ENCODE assay signal across 6 cellular contexts in genomic region chr9:40910995-40911394, GRCh38.
DNase-seq lines count a peak whose midpoint lies in the region; TF ChIP-seq lines count a peak whose summit lies in the region.
"Not testable (repeated sequence)": the region's sequence is repeated elsewhere in the genome, so short reads cannot be mapped to it uniquely, and the experiment has no call there.

No MANE protein-coding gene starts in this region.

- H3K9me3 ChIP-seq in stomach smooth muscle (ENCODE audit: control insufficient read depth in 2 of 2, low read length in 2 of 2): peaks cover 94 to 96% of the 10 kb centered on the region in 2 donors
- peaks cover 81 to 100% (median 91%) of the 10 kb centered on the region in 5 donors for H3K9me3 ChIP-seq in subcutaneous abdominal adipose tissue (ENCODE audit: control insufficient read depth in 5 of 5, low read length in 5 of 5)

- not testable (repeated sequence) for H3K27me3 ChIP-seq in stomach smooth muscle (ENCODE audit: control insufficient read depth in 1 of 2, insufficient read depth in 2 of 2, low read length in 2 of 2); subcutaneous abdominal adipose tissue (ENCODE audit: control insufficient read depth in 5 of 5, insufficient read depth in 4 of 5, low read length in 5 of 5)

- not testable (repeated sequence) for H3K36me3 ChIP-seq in stomach smooth muscle (ENCODE audit: control insufficient read depth in 2 of 2, insufficient read depth in 2 of 2, low read length in 2 of 2); subcutaneous abdominal adipose tissue (ENCODE audit: control insufficient read depth in 5 of 5, insufficient read depth in 5 of 5, low read length in 5 of 5)

- peak overlapping the region; percentile 5 for H3K4me3 ChIP-seq in coronary artery
- H3K4me3 ChIP-seq in stomach smooth muscle (ENCODE audit: low read length in 2 of 2): peak overlapping the region; percentile 16 to 20
- H3K4me3 ChIP-seq in subcutaneous abdominal adipose tissue (ENCODE audit: low read depth in 1 of 5, low read length in 5 of 5): peak overlapping the region in 3 of 5 donors; percentile 6 to 7 (median 6)

- peaks cover 78% of the 10 kb centered on the region for H3K9me3 Mint-ChIP-seq in endothelial cell (ENCODE audit: unreplicated experiment)
- H3K9me3 Mint-ChIP-seq in osteocyte (ENCODE audit: unreplicated experiment): peaks cover 70% of the 10 kb centered on the region

- peaks cover 34% of the 10 kb centered on the region for H3K27me3 Mint-ChIP-seq in endothelial cell (ENCODE audit: unreplicated experiment)
- not testable (repeated sequence) for H3K27me3 Mint-ChIP-seq in osteocyte (ENCODE audit: unreplicated experiment)

- not testable (repeated sequence) for H3K9ac ChIP-seq in stomach smooth muscle (ENCODE audit: low read length in 2 of 2); subcutaneous abdominal adipose tissue (ENCODE audit: low read length in 5 of 5)

- H3K4me1 ChIP-seq in stomach smooth muscle (ENCODE audit: control insufficient read depth, insufficient read depth, low read length); subcutaneous abdominal adipose tissue (ENCODE audit: control insufficient read depth in 5 of 5, insufficient read depth in 5 of 5, low read length in 5 of 5): not testable (repeated sequence)

- peak; percentile 30 for DNase-seq in activated CD8-positive, alpha-beta memory T cell treated with anti-CD3 and anti-CD28 coated beads for 24 hours
- not testable (repeated sequence) for DNase-seq in coronary artery (ENCODE audit: low spot score); endothelial cell (ENCODE audit: low spot score)
- peak; percentile 54 for DNase-seq in osteocyte (ENCODE audit: extremely low spot score, unreplicated experiment)

- not testable (repeated sequence) for H3K4me1 Mint-ChIP-seq in endothelial cell (ENCODE audit: unreplicated experiment); osteocyte (ENCODE audit: unreplicated experiment)

- peaks cover 41% of the 10 kb centered on the region for H3K36me3 Mint-ChIP-seq in endothelial cell (ENCODE audit: low read depth, unreplicated experiment)
- not testable (repeated sequence) for H3K36me3 Mint-ChIP-seq in osteocyte (ENCODE audit: unreplicated experiment)

- H3K27ac ChIP-seq in coronary artery; stomach smooth muscle (ENCODE audit: low read length); subcutaneous abdominal adipose tissue (ENCODE audit: low read depth, low read length): not testable (repeated sequence)

- TF ChIP-seq CTCF in coronary artery (IDR thresholded peaks at IDR 0.05); endothelial cell (IDR thresholded peaks at IDR 0.05; ENCODE audit: unreplicated experiment); osteocyte (IDR thresholded peaks at IDR 0.05): not testable (repeated sequence)

- H3K4me3 Mint-ChIP-seq in endothelial cell (ENCODE audit: unreplicated experiment): peak overlapping the region; percentile 34
- not testable (repeated sequence) for H3K4me3 Mint-ChIP-seq in osteocyte (ENCODE audit: unreplicated experiment)

- H3K27ac Mint-ChIP-seq in endothelial cell (ENCODE audit: unreplicated experiment); osteocyte (ENCODE audit: unreplicated experiment): not testable (repeated sequence)
